11 cellular contexts compared by ENCODE assay signal in the genomic region with DNA sequence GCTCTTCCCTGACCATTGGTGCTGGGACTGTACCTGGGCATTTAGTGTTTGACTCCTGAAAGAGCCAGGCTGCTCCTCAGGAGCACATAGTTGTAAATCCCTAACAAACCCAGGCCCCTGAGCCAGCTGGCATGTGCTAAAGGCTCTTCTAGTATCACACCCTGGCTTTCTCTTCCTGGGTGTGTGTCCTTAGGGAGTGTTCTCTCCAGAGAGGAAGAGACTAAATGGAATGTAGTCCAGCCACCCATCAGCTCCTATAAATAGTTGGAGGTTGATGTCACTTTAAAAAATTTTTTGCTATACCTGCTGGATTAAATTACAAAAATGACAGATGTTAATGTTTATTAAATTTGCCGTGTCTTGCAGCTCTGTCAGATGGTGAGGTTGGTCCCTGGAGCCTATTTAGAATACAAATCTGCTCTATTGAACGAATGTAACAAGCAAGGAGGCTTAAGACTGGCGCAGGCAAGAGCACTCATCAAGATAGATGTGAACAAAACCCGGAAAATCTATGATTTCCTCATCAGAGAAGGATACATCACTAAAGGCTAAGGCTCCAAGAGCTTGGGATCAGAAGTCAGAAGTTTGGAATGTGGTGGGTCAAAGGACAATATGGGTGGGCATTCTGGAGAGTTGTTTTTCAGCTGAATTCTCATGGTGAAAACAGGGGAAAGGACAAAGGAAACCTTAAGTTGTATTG. TPM values are rescaled to one million over a fixed set of nuclear protein-coding genes. Genes with fewer than 3 reads are reported as not detected.
DNase-seq lines count a peak whose midpoint lies in the region; TF ChIP-seq lines count a peak whose summit lies in the region.
"Had no signal": no experiment of that assay in that cellular context is flagged by ENCODE, and none has a peak within 500 bp of the region (broad histone marks: within the 10 kb centered on the region; RNA-seq: fewer than 3 reads in every experiment).

No MANE protein-coding gene starts in this region.

- POLR2A ChIA-PET in MCF 10A (lab: Yijun Ruan, JAX) (interaction anchor here (0.6 to 5.0 kb wide), 13 partner anchors 9 to 80 kb away, joined by 3 to 60 read pairs (median 6); a partner anchor contains a TSS), HEK293T (lab: Yijun Ruan, JAX) (interaction anchor here (1.1 kb wide), 1 partner anchor 13 kb away, joined by 3 read pairs; a partner anchor contains a TSS)

- H3K4me1 Mint-ChIP-seq in activated T-cell treated with anti-CD3 and anti-CD28 coated beads, Interleukin-2, amount 50 U/mL, for 24 hours (ENCODE audit: low read depth) = no peaks in the 10 kb centered on the region
- peaks cover 27% of the 10 kb centered on the region for H3K4me1 Mint-ChIP-seq in MCF 10A (ENCODE audit: insufficient read depth, unreplicated experiment)
- H3K4me1 Mint-ChIP-seq in type B pancreatic cell (ENCODE audit: unreplicated experiment) = peaks cover 17% of the 10 kb centered on the region
- H3K4me1 Mint-ChIP-seq: stimulated activated naive CD8-positive, alpha-beta T cell treated with anti-CD3 and anti-CD28 coated beads, Interleukin-15, amount 100 ng/mL, for 72 hours had no signal

- intact Hi-C loops in MCF 10A (cut with micrococcal nuclease) = no loop called here

- CTCF ChIA-PET in MCF 10A (lab: Yijun Ruan, JAX) = interaction anchor here (0.7 to 1.2 kb wide), 3 partner anchors 10 to 162 kb away, joined by 3 to 4 read pairs (median 3); no protein-coding TSS in a partner anchor
- CTCF ChIA-PET in HEK293T (lab: Yijun Ruan, JAX) = interaction anchor here (0.6 kb wide), 1 partner anchor 16 kb away, joined by 6 read pairs; no protein-coding TSS in a partner anchor

- BruUV-seq in MCF 10A (replicated peaks; lab: Mats Ljungman, UMichigan) = no TSS peak

- no peaks in the 10 kb centered on the region for H3K27me3 Mint-ChIP-seq in activated T-cell treated with anti-CD3 and anti-CD28 coated beads, Interleukin-2, amount 50 U/mL, for 24 hours
- no peaks in the 10 kb centered on the region for H3K27me3 Mint-ChIP-seq in MCF 10A (ENCODE audit: insufficient read depth, unreplicated experiment)
- no peaks in the 10 kb centered on the region for H3K27me3 Mint-ChIP-seq in type B pancreatic cell
- H3K27me3 Mint-ChIP-seq: stimulated activated naive CD8-positive, alpha-beta T cell treated with anti-CD3 and anti-CD28 coated beads, Interleukin-15, amount 100 ng/mL, for 72 hours had no signal

- no peaks in the 10 kb centered on the region for H3K9me3 Mint-ChIP-seq in activated T-cell treated with anti-CD3 and anti-CD28 coated beads, Interleukin-2, amount 50 U/mL, for 24 hours
- H3K9me3 Mint-ChIP-seq in MCF 10A (ENCODE audit: unreplicated experiment) (no peaks in the 10 kb centered on the region), type B pancreatic cell (no peaks in the 10 kb centered on the region)
- H3K9me3 Mint-ChIP-seq: stimulated activated naive CD8-positive, alpha-beta T cell treated with anti-CD3 and anti-CD28 coated beads, Interleukin-15, amount 100 ng/mL, for 72 hours had no signal

- no peak for DNase-seq in activated T-cell treated with anti-CD3 and anti-CD28 coated beads, Interleukin-2, amount 50 U/mL, for 24 hours
- no peak for DNase-seq in activated T-cell treated with anti-CD3 and anti-CD28 coated beads, Interleukin-2, amount 50 U/mL, for 48 hours
- DNase-seq in MCF 10A (ENCODE audit: unreplicated experiment) (no peak), islet precursor cell (peak; percentile 84), type B pancreatic cell (ENCODE audit: extremely low spot score, unreplicated experiment) (no peak), NCI-H510A treated with DMSO at 0.1 percent for 48 hours (lab: John Stamatoyannopoulos, UW) (no peak), HEK293T (ENCODE audit: extremely low spot score) (no peak), C1 segment of cervical spinal cord (lab: John Stamatoyannopoulos, UW) (no peak)
- DNase-seq: activated naive CD4-positive, alpha-beta T cell treated with anti-CD3 and anti-CD28 coated beads, Interleukin-2, amount 50 U/mL, for 16 hours; NCI-H2227 treated with DMSO at 0.1 percent for 48 hours; stimulated activated naive CD8-positive, alpha-beta T cell treated with anti-CD3 and anti-CD28 coated beads, Interleukin-15, amount 100 ng/mL, for 72 hours had no signal

- H3K27ac Mint-ChIP-seq in activated T-cell treated with anti-CD3 and anti-CD28 coated beads, Interleukin-2, amount 50 U/mL, for 24 hours = peak overlapping the region; percentile 53
- peak overlapping the region; percentile 75 for H3K27ac Mint-ChIP-seq in MCF 10A (ENCODE audit: low read depth, unreplicated experiment)
- H3K27ac Mint-ChIP-seq in type B pancreatic cell = peak overlapping the region; percentile 97

- no peak for TF ChIP-seq CTCF in MCF 10A (IDR thresholded peaks at IDR 0.05; ENCODE audit: unreplicated experiment)
- no peak for TF ChIP-seq CTCF in type B pancreatic cell (conservative IDR thresholded peaks at IDR 0.05)

- no peak overlapping the region for H3K4me3 Mint-ChIP-seq in activated T-cell treated with anti-CD3 and anti-CD28 coated beads, Interleukin-2, amount 50 U/mL, for 24 hours
- no peak overlapping the region for H3K4me3 Mint-ChIP-seq in MCF 10A (ENCODE audit: unreplicated experiment)
- peak overlapping the region; percentile 67 for H3K4me3 Mint-ChIP-seq in type B pancreatic cell
- H3K4me3 Mint-ChIP-seq: stimulated activated naive CD8-positive, alpha-beta T cell treated with anti-CD3 and anti-CD28 coated beads, Interleukin-15, amount 100 ng/mL, for 72 hours had no signal

- H3K36me3 Mint-ChIP-seq in activated T-cell treated with anti-CD3 and anti-CD28 coated beads, Interleukin-2, amount 50 U/mL, for 24 hours (ENCODE audit: low read depth) = peaks cover 84% of the 10 kb centered on the region
- peaks cover 72% of the 10 kb centered on the region for H3K36me3 Mint-ChIP-seq in MCF 10A (ENCODE audit: insufficient read depth, unreplicated experiment)
- peaks cover 42% of the 10 kb centered on the region for H3K36me3 Mint-ChIP-seq in type B pancreatic cell

TF ChIP-seq in HEK293T, 16 proteins besides CTCF, POLR2A, EP300 and RAD21:
- TF ChIP-seq FOXK2 (IDR thresholded peaks at IDR 0.05) (no peak), HDGF (IDR thresholded peaks at IDR 0.05; ENCODE audit: borderline replicate concordance) (no peak), NFRKB (IDR thresholded peaks at IDR 0.05) (no peak), FOXM1 (IDR thresholded peaks at IDR 0.05; ENCODE audit: borderline replicate concordance) (no peak), SP1 (IDR thresholded peaks at IDR 0.05) (no peak), TARDBP (IDR thresholded peaks at IDR 0.05) (no peak), LEF1 (IDR thresholded peaks at IDR 0.05; ENCODE audit: borderline replicate concordance) (no peak), FOXA1 (IDR thresholded peaks at IDR 0.05) (no peak), BHLHE40 (IDR thresholded peaks at IDR 0.05; ENCODE audit: borderline replicate concordance) (no peak), CTBP1 (IDR thresholded peaks at IDR 0.05; ENCODE audit: borderline replicate concordance) (no peak), ELF4 (IDR thresholded peaks at IDR 0.05) (no peak), ARNT (IDR thresholded peaks at IDR 0.05) (no peak), L3MBTL2 (conservative IDR thresholded peaks at IDR 0.05) (no peak), SUZ12 (IDR thresholded peaks at IDR 0.05) (no peak)
TF ChIP-seq in HEK293T: peak in this region for 0.

RNA-seq across cellular contexts. Expression of a gene that starts 13.1 kb away (rescaled TPM):
- 31.7 and 39.4 TPM in 2 replicates for total RNA-seq in MCF 10A (2022)
- 12.7 and 16.0 TPM in 2 replicates for total RNA-seq in type B pancreatic cell (ENCODE audit: low replicate concordance)
